Comparison of ENCODE assay signal across 8 cellular contexts in genomic region chr13:44306401-44307192, GRCh38.
DNase-seq lines count a peak whose midpoint lies in the region; ATAC-seq and TF ChIP-seq lines count a peak whose summit lies in the region.

No MANE protein-coding gene starts in this region.

- no peak for TF ChIP-seq CTCF in brain microvascular endothelial cell (IDR thresholded peaks at IDR 0.05; ENCODE audit: low read depth, low read length, missing control alignments)
- TF ChIP-seq CTCF in activated CD8-positive, alpha-beta T cell treated with anti-CD3 and anti-CD28 coated beads for 36 hours (IDR thresholded peaks at IDR 0.05) = no peak

- H3K27me3 ChIP-seq in brain microvascular endothelial cell (replicated peaks) (no peaks in the 10 kb centered on the region), subcutaneous abdominal adipose tissue (ENCODE audit: control insufficient read depth in 5 of 5, insufficient read depth in 4 of 5, low read length in 5 of 5) (no peaks in the 10 kb centered on the region)

- H3K9me3 Mint-ChIP-seq in activated CD8-positive, alpha-beta T cell treated with anti-CD3 and anti-CD28 coated beads for 36 hours = no peaks in the 10 kb centered on the region

- H3K4me3 Mint-ChIP-seq in activated CD8-positive, alpha-beta T cell treated with anti-CD3 and anti-CD28 coated beads for 36 hours = no peak overlapping the region

- CTCF ChIA-PET in activated CD8-positive, alpha-beta T cell treated with anti-CD3 and anti-CD28 coated beads for 36 hours (lab: Charles Lee) = no interaction called here

- no peak overlapping the region for H3K27ac Mint-ChIP-seq in activated CD8-positive, alpha-beta T cell treated with anti-CD3 and anti-CD28 coated beads for 36 hours

- intact Hi-C loops in activated CD8-positive, alpha-beta T cell treated with anti-CD3 and anti-CD28 coated beads for 36 hours (cut with micrococcal nuclease) = no loop called here

- H3K9me3 ChIP-seq in subcutaneous abdominal adipose tissue (ENCODE audit: control insufficient read depth in 5 of 5, low read length in 5 of 5) = no peaks in the 10 kb centered on the region

- peaks cover 30% of the 10 kb centered on the region for H3K4me1 Mint-ChIP-seq in activated CD8-positive, alpha-beta T cell treated with anti-CD3 and anti-CD28 coated beads for 36 hours (ENCODE audit: low read depth)

- H3K36me3 Mint-ChIP-seq in activated CD8-positive, alpha-beta T cell treated with anti-CD3 and anti-CD28 coated beads for 36 hours (ENCODE audit: low read depth) = no peaks in the 10 kb centered on the region

- DNase-seq in Ammon's horn (ENCODE audit: low spot score) = peak; percentile 34
- peak; percentile 77 for DNase-seq in Jurkat, Clone E6-1 (ENCODE audit: low read depth, low spot score)
- peak; percentile 97 for DNase-seq in brain microvascular endothelial cell
- DNase-seq in kidney glomerular epithelial cell (lab: John Stamatoyannopoulos, UW) = peak; percentile 94
- no peak for DNase-seq in activated CD8-positive, alpha-beta T cell treated with anti-CD3 and anti-CD28 coated beads for 36 hours
- no peak for DNase-seq in erythroblast (lab: John Stamatoyannopoulos, UW)

- no peaks in the 10 kb centered on the region for H3K36me3 ChIP-seq in brain microvascular endothelial cell (replicated peaks)
- H3K36me3 ChIP-seq in subcutaneous abdominal adipose tissue (ENCODE audit: control insufficient read depth in 5 of 5, insufficient read depth in 5 of 5, low read length in 5 of 5) = no peaks in the 10 kb centered on the region

- H3K27ac ChIP-seq in brain microvascular endothelial cell (peak overlapping the region; percentile 98), subcutaneous abdominal adipose tissue (ENCODE audit: low read depth, low read length) (peak overlapping the region; percentile 71)

- ATAC-seq in GM21717 (IDR thresholded peaks at IDR 0.05; ENCODE audit: unreplicated experiment) = no peak
- no peak for ATAC-seq in activated CD8-positive, alpha-beta T cell treated with anti-CD3 and anti-CD28 coated beads for 36 hours

- H3K4me1 ChIP-seq in subcutaneous abdominal adipose tissue (ENCODE audit: control insufficient read depth in 5 of 5, insufficient read depth in 5 of 5, low read length in 5 of 5) = peaks cover 5 to 41% (median 29%) of the 10 kb centered on the region in 5 donors

- H3K27me3 Mint-ChIP-seq in activated CD8-positive, alpha-beta T cell treated with anti-CD3 and anti-CD28 coated beads for 36 hours = peaks cover 2% of the 10 kb centered on the region

- TF ChIP-seq POLR2A in erythroblast (IDR thresholded peaks at IDR 0.05; ENCODE audit: low read length) = no peak

- in situ Hi-C loops in brain microvascular endothelial cell (cut with HindIII; ENCODE audit: low pct_ligation_motif_present, low sequenced_read_pairs) = no loop called here

- H3K9ac ChIP-seq in subcutaneous abdominal adipose tissue (ENCODE audit: low read length in 5 of 5) = peak overlapping the region in 3 of 5 donors; percentile 10 to 55 (median 52)

- POLR2A ChIA-PET in activated CD8-positive, alpha-beta T cell treated with anti-CD3 and anti-CD28 coated beads for 36 hours (lab: Charles Lee) = interaction anchor here (0.7 kb wide), 1 partner anchor 386 kb away, joined by 3 read pairs; no protein-coding TSS in a partner anchor

- peak overlapping the region; percentile 33 for H3K4me3 ChIP-seq in Jurkat, Clone E6-1 (ENCODE audit: low read length)
- peak overlapping the region; percentile 15 for H3K4me3 ChIP-seq in brain microvascular endothelial cell (ENCODE audit: low read depth, low read length)
- peak overlapping the region in 1 of 5 donors; percentile 12 for H3K4me3 ChIP-seq in subcutaneous abdominal adipose tissue (ENCODE audit: low read depth in 1 of 5, low read length in 5 of 5)

Comparison
In these comparisons a context has a peak if more than half of its experiments do, and no peak if none do; other contexts are left out.
1. DNase-seq: peak in Ammon's horn (single experiment), Jurkat, Clone E6-1 (single experiment), brain microvascular endothelial cell (single experiment) and kidney glomerular epithelial cell (single experiment); none in activated CD8-positive, alpha-beta T cell treated with anti-CD3 and anti-CD28 coated beads for 36 hours (single experiment) and erythroblast (0 of 2).